Comparison of ENCODE assay signal across 8 cellular contexts in genomic region chrX:148501121-148502066, GRCh38. TPM values are rescaled to one million over a fixed set of nuclear protein-coding genes. Genes with fewer than 3 reads are reported as not detected.
DNase-seq lines count a peak whose midpoint lies in the region; ATAC-seq and TF ChIP-seq lines count a peak whose summit lies in the region.

No MANE protein-coding gene starts in this region.

- intact Hi-C loops in OCI-LY7 (cut with micrococcal nuclease; ENCODE audit: unreplicated experiment), result loop anchor here (1.0 to 5.0 kb wide), 6 partner anchors 21 to 369 kb away; no protein-coding TSS in a partner anchor

- no peaks in the 10 kb centered on the region for H3K9me2 ChIP-seq in OCI-LY7 (ENCODE audit: insufficient read depth, low read length)

- peaks cover 31% of the 10 kb centered on the region for H3K36me3 ChIP-seq in OCI-LY7 (ENCODE audit: insufficient read depth, low read length)

- peaks cover 62% of the 10 kb centered on the region for H3K79me2 ChIP-seq in OCI-LY7 (ENCODE audit: insufficient read depth, low read depth, low read length)

- H3K27ac ChIP-seq in OCI-LY7 (ENCODE audit: low read depth, low read length, poor library complexity, severe bottlenecking), result peak overlapping the region; percentile 91

- ATAC-seq in HG03342 (IDR thresholded peaks at IDR 0.05; ENCODE audit: unreplicated experiment) (no peak), GM21576 (IDR thresholded peaks at IDR 0.05; ENCODE audit: unreplicated experiment) (no peak)

- no peak overlapping the region; the same call in 1 of the 2 replicates for H2AFZ ChIP-seq in OCI-LY7 (ENCODE audit: low read length)

- POLR2A ChIA-PET in OCI-LY7 (lab: Charles Lee), result interaction anchor here (0.6 to 8.2 kb wide), 10 partner anchors 9 to 121 kb away, joined by 3 to 98 read pairs (median 4); no protein-coding TSS in a partner anchor

- H3K4me3 ChIP-seq in OCI-LY7 (ENCODE audit: low read depth, low read length, poor library complexity, severe bottlenecking), result peak overlapping the region; percentile 89
- peak overlapping the region; percentile 44 for H3K4me3 ChIP-seq in choroid plexus epithelial cell (ENCODE audit: low read depth, low read length)

- H3K4me2 ChIP-seq in OCI-LY7 (ENCODE audit: low read length), result peak overlapping the region; percentile 92

- H3K9me3 ChIP-seq in OCI-LY7 (ENCODE audit: low read length), result no peaks in the 10 kb centered on the region

- CTCF ChIA-PET in OCI-LY7 (lab: Charles Lee; ENCODE audit: unreplicated experiment), result no interaction called here

- peak; percentile 67 for DNase-seq in NCI-H82 (lab: John Stamatoyannopoulos, UW)
- DNase-seq in NCI-H82 treated with DMSO at 0.1 percent for 48 hours (lab: John Stamatoyannopoulos, UW; ENCODE audit: unreplicated experiment), result no peak
- peak; percentile 60 for DNase-seq in OCI-LY7 (ENCODE audit: low spot score)
- DNase-seq in choroid plexus epithelial cell (ENCODE audit: low read depth), result peak; percentile 4
- peak; percentile 10 for DNase-seq in myocyte (ENCODE audit: low read depth)
- no peak for DNase-seq in SKM-1 treated with dmso at 0.1 percent for 144 hours (lab: John Stamatoyannopoulos, UW; ENCODE audit: unreplicated experiment)

- BruUV-seq in OCI-LY7 (replicated peaks; lab: Mats Ljungman, UMichigan), result no TSS peak

- no peaks in the 10 kb centered on the region for H4K20me1 ChIP-seq in OCI-LY7 (ENCODE audit: insufficient read depth, low read length)

- H3K4me1 ChIP-seq in OCI-LY7 (ENCODE audit: insufficient read depth, low read length, poor library complexity, severe bottlenecking), result peaks cover 64% of the 10 kb centered on the region

- TF ChIP-seq CTCF in OCI-LY7 (conservative IDR thresholded peaks at IDR 0.05; ENCODE audit: low read length) (peak; percentile 30; the same call in 1 of the 2 replicates), choroid plexus epithelial cell (conservative IDR thresholded peaks at IDR 0.05; ENCODE audit: low read depth, low read length) (no peak)

RNA-seq across cellular contexts. Expression of gene AFF2, which starts 1.0 kb away (rescaled TPM):
- total RNA-seq in OCI-LY7 (2014; rRNA removed; shearing (Covaris generic)), result 74.1 and 102 TPM in 2 replicates
- total RNA-seq in OCI-LY7 (2022) (106 and 127 TPM in 2 replicates), myocyte (2.9 and 3.2 TPM in 2 replicates)
- polyA plus RNA-seq in myocyte (2012), result 2.6 TPM

Comparison
In these comparisons a context has a peak if more than half of its experiments do, and no peak if none do; other contexts are left out.
1. DNase-seq: peak in NCI-H82 (single experiment), OCI-LY7 (single experiment), choroid plexus epithelial cell (single experiment) and myocyte (single experiment); none in NCI-H82 treated with DMSO at 0.1 percent for 48 hours (single experiment) and SKM-1 treated with dmso at 0.1 percent for 144 hours (single experiment).
2. RNA of gene AFF2, which starts 1.0 kb away (total RNA-seq): 74.1 to 127 TPM in OCI-LY7; 2.9 to 3.2 TPM in myocyte; every median in the first group is over 10 times any median in the second.